In the genomic region with DNA sequence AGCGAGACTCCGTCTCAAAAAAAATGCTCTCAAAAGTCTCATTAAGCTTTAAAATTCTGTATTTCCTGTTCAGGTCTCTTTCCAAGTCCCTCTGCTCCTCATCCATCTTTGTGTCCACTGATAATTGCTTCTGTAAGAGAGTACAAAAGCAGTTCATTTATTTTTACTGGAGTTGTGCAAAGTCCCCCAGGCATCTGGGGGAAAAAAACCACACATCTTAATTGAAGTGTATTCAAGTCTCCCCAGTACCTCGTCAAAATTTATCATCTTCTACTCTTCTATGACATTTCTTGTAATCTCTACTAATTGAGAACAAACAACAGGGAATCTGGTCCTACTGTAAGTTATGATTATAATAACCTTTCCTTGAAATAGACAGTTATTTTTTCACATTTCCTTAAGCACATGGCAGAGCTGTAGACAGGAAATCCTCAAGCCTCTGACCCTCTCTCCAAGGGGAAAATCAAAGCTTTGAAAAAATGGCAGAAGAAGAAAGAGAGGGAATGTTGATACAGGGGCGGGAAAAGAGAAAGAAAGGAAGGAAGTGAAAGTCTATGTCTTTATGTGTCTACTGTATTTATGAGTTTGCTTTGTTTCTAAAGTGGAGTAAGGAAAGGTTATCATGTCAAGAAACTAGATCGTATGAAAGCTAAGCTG, we compare ENCODE assay signal across 21 cellular contexts. TPM values are rescaled to one million over a fixed set of nuclear protein-coding genes. Genes with fewer than 3 reads are reported as not detected.
DNase-seq lines count a peak whose midpoint lies in the region; TF ChIP-seq lines count a peak whose summit lies in the region.
"Had no signal": no experiment of that assay in that cellular context is flagged by ENCODE, and none has a peak within 500 bp of the region (broad histone marks: within the 10 kb centered on the region; RNA-seq: fewer than 3 reads in every experiment).

No MANE protein-coding gene starts in this region.

- peaks cover 100% of the 10 kb centered on the region for H3K79me2 ChIP-seq in GM23248 (ENCODE audit: insufficient read depth)
- H3K79me2 ChIP-seq: parathyroid adenoma had no signal

- no peak overlapping the region for H3K4me2 ChIP-seq in GM23248 (ENCODE audit: unreplicated experiment)
- H3K4me2 ChIP-seq: PC-9 had no signal

- WGBS in GM23248 (ENCODE audit: low coverage in 1 of 2, low lambda C conversion rate in 2 of 2, missing lambda C conversion rate in 2 of 2), 2 experiments = 77 to 88% methylated on average over 5 of the region's 5 CpGs
- 56 to 65% (median 61%) methylated on average over 5 of the region's 5 CpGs for WGBS in spleen, 5 donors

- no peaks in the 10 kb centered on the region for H3K9me2 ChIP-seq in GM23248 (ENCODE audit: insufficient read depth)

- H3K9ac ChIP-seq in GM23248 = no peak overlapping the region
- H3K9ac ChIP-seq: parathyroid adenoma had no signal

- TF ChIP-seq POLR2A in spleen (IDR thresholded peaks at IDR 0.05) = no peak

- H3K27ac ChIP-seq in GM23248 (0 out of 2 replicates have a peak overlapping the region, but pooled peaks have one; percentile 12), VCaP (peak overlapping the region; percentile 60), spleen (peak overlapping the region in 5 of 8 donors; percentile 17 to 51 (median 37))
- H3K27ac ChIP-seq: parathyroid adenoma, PC-9 had no signal

- DNase-seq in GM23248 (no peak), left kidney (ENCODE audit: low read depth, low spot score) (peak; percentile 48), spleen (no peak), NCI-H1092 treated with DMSO at 0.1 percent for 48 hours (lab: John Stamatoyannopoulos, UW) (no peak), COLO668 (lab: John Stamatoyannopoulos, UW; ENCODE audit: unreplicated experiment) (no peak), NCI-H2107 treated with DMSO at 0.1 percent for 48 hours (lab: John Stamatoyannopoulos, UW; ENCODE audit: unreplicated experiment) (no peak)
- no peak for DNase-seq in stimulated activated CD4-positive, alpha-beta T cell treated with anti-CD3 and anti-CD28 coated beads, Interleukin-1b, Interleukin-23, amount 100 ng/mL, for 48 hours
- DNase-seq: activated CD4-positive, alpha-beta T cell treated with anti-CD3 and anti-CD28 coated beads for 48 hours; effector CD8-positive, alpha-beta T cell; Karpas-422; mesendoderm; naive thymus-derived CD4-positive, alpha-beta T cell; NCI-H1048; NCI-H1930; PC-9; SHP77; sigmoid colon; substantia nigra had no signal

- H3K27me3 ChIP-seq in GM23248 (replicated peaks; ENCODE audit: insufficient read depth) (no peaks in the 10 kb centered on the region), spleen (replicated peaks in 1 of 7) (no peaks in the 10 kb centered on the region)
- H3K27me3 ChIP-seq: esophagus muscularis mucosa, sigmoid colon had no signal

- peaks cover 55% of the 10 kb centered on the region for H3F3A ChIP-seq in GM23248 (ENCODE audit: insufficient read depth)

- no peak for TF ChIP-seq CTCF in VCaP (conservative IDR thresholded peaks at IDR 0.05)
- TF ChIP-seq CTCF in spleen (IDR thresholded peaks at IDR 0.05 in 8 of 11, conservative IDR thresholded peaks at IDR 0.05 in 3 of 11) = no peak

- H3K4me3 ChIP-seq in GM23248 (no peak overlapping the region), spleen (no peak overlapping the region)
- H3K4me3 ChIP-seq: esophagus muscularis mucosa, PC-9, sigmoid colon had no signal

- in situ Hi-C loops in GM23248 (cut with MboI) = no loop called here

- H3K4me1 ChIP-seq in GM23248 (ENCODE audit: insufficient read depth) (peaks cover 49% of the 10 kb centered on the region), spleen (peaks cover 0 to 56% (median 18%) of the 10 kb centered on the region in 6 donors)

- H3K9me3 ChIP-seq in GM23248 (ENCODE audit: low read depth) (no peaks in the 10 kb centered on the region), spleen (no peaks in the 10 kb centered on the region)
- H3K9me3 ChIP-seq: esophagus muscularis mucosa, sigmoid colon had no signal

- H4K20me1 ChIP-seq in GM23248 (ENCODE audit: insufficient read depth) = no peaks in the 10 kb centered on the region

- H2AFZ ChIP-seq in GM23248 = no peak overlapping the region
- H2AFZ ChIP-seq: parathyroid adenoma, PC-9 had no signal

- peaks cover 9% of the 10 kb centered on the region; the same call in 1 of the 2 replicates for H3K36me3 ChIP-seq in GM23248 (ENCODE audit: low read depth)
- H3K36me3 ChIP-seq in spleen = no peaks in the 10 kb centered on the region
- H3K36me3 ChIP-seq: esophagus muscularis mucosa, sigmoid colon had no signal

- intact Hi-C loops in spleen (cut with DNase I; ENCODE audit: low total_unique reads) = no loop called here

RNA-seq across cellular contexts. Expression of a gene that starts 51.5 kb away (rescaled TPM):
- 120 and 124 TPM in 2 replicates for total RNA-seq in GM23248 (2014; rRNA removed; shearing (Covaris generic))
- polyA plus RNA-seq in GM23248 (2016; fragmentation: Nextera tagmentation; extraction: Ambion mirVana) (113 and 116 TPM in 2 replicates), spleen (10 to 100 TPM; 14.2 to 36.3 (median 18.3) TPM)
- total RNA-seq in spleen = 100 to 1,000 TPM in 6 of 7 donors, 10 to 100 TPM in 1; 88.9 to 217 (median 135) TPM
- polyA plus RNA-seq: naive thymus-derived CD4-positive, alpha-beta T cell had no signal
